In genomic region chr22:24435323-24435645, GRCh38 we compare ENCODE assay signal across 10 cellular contexts. TPM values are rescaled to one million over a fixed set of nuclear protein-coding genes. Genes with fewer than 3 reads are reported as not detected.
DNase-seq lines count a peak whose midpoint lies in the region; ATAC-seq, FAIRE-seq and TF ChIP-seq lines count a peak whose summit lies in the region.
"Had no signal": no experiment of that assay in that cellular context is flagged by ENCODE, and none has a peak within 500 bp of the region (broad histone marks: within the 10 kb centered on the region; RNA-seq: fewer than 3 reads in every experiment).

No MANE protein-coding gene starts in this region.

- SMC1A ChIA-PET in GM12878 (lab: Charles Lee; ENCODE audit: uncharacterized antibody, unreplicated experiment): interaction anchor here (0.9 to 10.4 kb wide), 11 partner anchors 10 to 92 kb away, joined by 3 to 122 read pairs (median 7); partner anchors contain the start of gene ADORA2A

- TF ChIP-seq EP300 in GM12878 (IDR thresholded peaks at IDR 0.05; ENCODE audit: borderline replicate concordance in 1 of 2, control insufficient read depth in 1 of 2, low read depth in 2 of 2, low read length in 2 of 2): no peak

- POLR2A ChIA-PET in GM12878 (lab: Charles Lee) (interaction anchor here (0.5 to 3.6 kb wide), 12 partner anchors 10 to 88 kb away, joined by 3 to 48 read pairs (median 7); no protein-coding TSS in a partner anchor), WTC11 (lab: Charles Lee) (interaction anchor here (0.5 kb wide), 1 partner anchor 398 kb away, joined by 3 read pairs; no protein-coding TSS in a partner anchor)

- H3K4me1 ChIP-seq in GM12878 (ENCODE audit: control insufficient read depth, insufficient read depth, low read length) (peaks cover 72% of the 10 kb centered on the region), psoas muscle (peaks cover 5% of the 10 kb centered on the region)

- CTCF ChIA-PET in GM12878 (lab: Yijun Ruan, JAX): interaction anchor here (1.0 to 19.9 kb wide), 17 partner anchors 8 to 279 kb away, joined by 3 to 332 read pairs (median 6); partner anchors contain the start of gene ADORA2A
- CTCF ChIA-PET in WTC11 (lab: Charles Lee): interaction anchor here (0.6 to 5.2 kb wide), 6 partner anchors 13 to 90 kb away, joined by 3 to 51 read pairs (median 4); no protein-coding TSS in a partner anchor

- H3K9me3 ChIP-seq in GM12878 (replicated peaks; ENCODE audit: control insufficient read depth, insufficient read depth, low read length): no peaks in the 10 kb centered on the region
- H3K9me3 ChIP-seq in psoas muscle: no peaks in the 10 kb centered on the region
- H3K9me3 ChIP-seq: MG63 had no signal

- no peak overlapping the region for H2AFZ ChIP-seq in GM12878 (ENCODE audit: control insufficient read depth, low read depth, low read length)

- DNase-seq in D721Med (ENCODE audit: insufficient read length, low spot score) (peak; percentile 9), GM12878 (ENCODE audit: low read depth, low spot score) (no peak), psoas muscle (no peak), type B pancreatic cell (ENCODE audit: extremely low spot score, unreplicated experiment) (no peak), kidney glomerular epithelial cell (lab: John Stamatoyannopoulos, UW) (no peak), WTC11 (ENCODE audit: low spot score) (no peak)

- RAD21 ChIA-PET in GM12878 (lab: Charles Lee; ENCODE audit: unreplicated experiment): interaction anchor here (1.1 to 8.1 kb wide), 17 partner anchors 9 to 118 kb away, joined by 3 to 111 read pairs (median 6); partner anchors contain the start of gene ADORA2A

- H3K27me3 ChIP-seq in GM12878 (replicated peaks in 1 of 2; ENCODE audit: control insufficient read depth in 2 of 2, insufficient read depth in 2 of 2, low read length in 1 of 2) (no peaks in the 10 kb centered on the region), psoas muscle (ENCODE audit: insufficient read depth in 3 of 3, low read length in 2 of 3) (no peaks in the 10 kb centered on the region)
- H3K27me3 ChIP-seq: MG63 had no signal

- FAIRE-seq in D721Med (lab: Jason Lieb, UNC) (no peak), GM12878 (lab: Jason Lieb, UNC) (no peak)
- FAIRE-seq: colon had no signal

- no peak for TF ChIP-seq RAD21 in GM12878 (IDR thresholded peaks at IDR 0.05; ENCODE audit: insufficient read depth, low read depth, low read length)

- H3K4me1 Mint-ChIP-seq in IgD-negative memory B cell: peaks cover 32 to 71% (median 57%) of the 10 kb centered on the region in 3 donors
- H3K4me1 Mint-ChIP-seq in type B pancreatic cell (ENCODE audit: unreplicated experiment): peaks cover 16% of the 10 kb centered on the region
- H3K4me1 Mint-ChIP-seq in WTC11: no peaks in the 10 kb centered on the region

- H3K4me3 ChIP-seq in GM12878 (peak overlapping the region; percentile 56), psoas muscle (no peak overlapping the region)
- H3K4me3 ChIP-seq: MG63 had no signal

- H3K27me3 Mint-ChIP-seq in IgD-negative memory B cell (no peaks in the 10 kb centered on the region), type B pancreatic cell (no peaks in the 10 kb centered on the region), WTC11 (ENCODE audit: low read depth) (no peaks in the 10 kb centered on the region)

- H3K4me2 ChIP-seq in GM12878 (ENCODE audit: control insufficient read depth, insufficient read depth): peak overlapping the region; percentile 84

- H3K36me3 ChIP-seq in GM12878 (ENCODE audit: control insufficient read depth in 2 of 2, insufficient read depth in 2 of 2, low read length in 1 of 2): peaks cover 0 to 19% of the 10 kb centered on the region in 2 experiments; a peak in 3 of 4 replicates
- H3K36me3 ChIP-seq in psoas muscle (ENCODE audit: insufficient read depth in 1 of 2, low read depth in 1 of 2): no peaks in the 10 kb centered on the region
- H3K36me3 ChIP-seq: MG63 had no signal

- H3K36me3 Mint-ChIP-seq in IgD-negative memory B cell: no peaks in the 10 kb centered on the region
- H3K36me3 Mint-ChIP-seq in type B pancreatic cell: no peaks in the 10 kb centered on the region
- no peaks in the 10 kb centered on the region for H3K36me3 Mint-ChIP-seq in WTC11

- H3K9me3 Mint-ChIP-seq in IgD-negative memory B cell (no peaks in the 10 kb centered on the region), type B pancreatic cell (no peaks in the 10 kb centered on the region), WTC11 (no peaks in the 10 kb centered on the region)

- no TSS peak for BruUV-seq in GM12878 (replicated peaks; lab: Mats Ljungman, UMichigan)

- peak overlapping the region; percentile 60 for H3K9ac ChIP-seq in GM12878 (ENCODE audit: control insufficient read depth, insufficient read depth, low read length)

- H3K4me3 Mint-ChIP-seq in IgD-negative memory B cell: peak overlapping the region; percentile 77 to 95 (median 82)
- H3K4me3 Mint-ChIP-seq in type B pancreatic cell: no peak overlapping the region
- H3K4me3 Mint-ChIP-seq in WTC11: no peak overlapping the region

- ATAC-seq in GM12878: no peak
- no peak for ATAC-seq in psoas muscle
- no peak for ATAC-seq in WTC11

- WGBS in GM12878 (ENCODE audit: insufficient coverage, insufficient replicate concordance, low lambda C conversion rate, missing lambda C conversion rate): 0% methylated on average over 2 of the region's 2 CpGs
- 83 to 93% (median 93%) methylated on average over 2 of the region's 2 CpGs for WGBS in psoas muscle, 3 donors

- TF ChIP-seq CTCF in D721Med (IDR thresholded peaks at IDR 0.05; ENCODE audit: insufficient read depth, missing control alignments) (no peak), GM12878 (IDR thresholded peaks at IDR 0.05 in 2 of 3, conservative IDR thresholded peaks at IDR 0.05 in 1 of 3; ENCODE audit: control insufficient read depth in 2 of 3, extremely low read depth in 1 of 3, insufficient read depth in 1 of 3, low read depth in 3 of 3, low read length in 3 of 3) (no peak), psoas muscle (IDR thresholded peaks at IDR 0.05) (no peak), type B pancreatic cell (conservative IDR thresholded peaks at IDR 0.05) (no peak), WTC11 (IDR thresholded peaks at IDR 0.05) (no peak)

- H3K27ac ChIP-seq in GM12878 (ENCODE audit: control insufficient read depth, insufficient read depth) (peak overlapping the region; percentile 90), psoas muscle (peak overlapping the region; percentile 60)

- no peaks in the 10 kb centered on the region for H4K20me1 ChIP-seq in GM12878 (ENCODE audit: control insufficient read depth, insufficient read depth)

- no peak for TF ChIP-seq POLR2A in GM12878 (IDR thresholded peaks at IDR 0.05; ENCODE audit: low read depth, low read length)

- intact Hi-C loops in GM12878 (cut with micrococcal nuclease; ENCODE audit: unreplicated experiment): loop anchor here (2.0 to 10.0 kb wide), 2 partner anchors 68 to 110 kb away; no protein-coding TSS in a partner anchor
- intact Hi-C loops in psoas muscle (cut with DNase I): no loop called here

- H3K79me2 ChIP-seq in GM12878 (ENCODE audit: control insufficient read depth, insufficient read depth, low read length): peaks cover 54% of the 10 kb centered on the region

- in situ Hi-C loops in GM12878 (cut with MboI): loop anchor here (5.0 kb wide), 1 partner anchor 48 kb away; no protein-coding TSS in a partner anchor

- H3K27ac Mint-ChIP-seq in IgD-negative memory B cell (peak overlapping the region; percentile 96 to 99 (median 99)), type B pancreatic cell (no peak overlapping the region), WTC11 (no peak overlapping the region)

RNA-seq across cellular contexts. Expression of gene ADORA2A, which starts 7.9 kb away (rescaled TPM):
- polyA plus RNA-seq in IgD-negative memory B cell (26.6 TPM), GM12878 (2011; rRNA removed) (16.2 and 31.2 TPM in 2 replicates), GM12878 (2014; fragmentation: Illumina TruSeq; extraction: Trizol) (4.6 and 15.9 TPM in 2 replicates), GM12878 (2014; fragmentation: Nextera tagmentation; extraction: Ambion mirVana) (1 to 10 TPM in 1 of 2 experiments, under 1 TPM in 1; 0.69 to 1.6 TPM), GM12878 (2014; rRNA removed) (29.6 and 30.5 TPM in 2 replicates), GM12878 (2016; fragmentation: Nextera tagmentation; extraction: Ambion mirVana) (10 to 100 TPM; 15.8 to 20.6 TPM), psoas muscle (1 to 10 TPM in 2 of 3 donors, under 1 TPM in 1; 0.97 to 1.7 (median 1.7) TPM)
- total RNA-seq in GM12878 (2013; cell fraction: nucleolus; rRNA removed): 55.4 and 60.9 TPM in 2 replicates
- total RNA-seq in GM12878 (2014; rRNA removed) (27.4 and 28.5 TPM in 2 replicates), GM12878 (2014; rRNA removed; fragmentation: Illumina TruSeq; extraction: Trizol) (10.5 and 10.9 TPM in 2 replicates), GM12878 (2021) (22.9 and 23.6 TPM in 2 replicates), psoas muscle (1 to 10 TPM in 3 of 4 donors, under 1 TPM in 1; 0.97 to 2.4 (median 1.6) TPM), type B pancreatic cell (ENCODE audit: low replicate concordance) (7.2 and 19.2 TPM in 2 replicates), WTC11 (2021) (7.0 to 8.1 TPM (median 7.6 TPM) in 3 replicates)
- 9.5 TPM for polyA plus RNA-seq in GM12878 (2011; ENCODE audit: low read depth)
- 49.3 and 77.4 TPM in 2 replicates for polyA plus RNA-seq in GM12878 (2011; cell fraction: cytosol; rRNA removed)
- polyA plus RNA-seq in GM12878 (2011; cell fraction: nucleus; rRNA removed): 45.4 and 47.1 TPM in 2 replicates
- polyA plus RNA-seq in GM12878 (2012): 22.8 and 28.8 TPM in 2 replicates
- polyA minus RNA-seq in GM12878 (2011; rRNA and poly(A)+ RNA removed): 38.3 and 56.7 TPM in 2 replicates
- 11.3 and 12.3 TPM in 2 replicates for polyA minus RNA-seq in GM12878 (2011; cell fraction: cytosol; rRNA and poly(A)+ RNA removed)
- polyA minus RNA-seq in GM12878 (2011; cell fraction: nucleus; rRNA and poly(A)+ RNA removed): 15.4 and 23.7 TPM in 2 replicates

RNA-seq across cellular contexts. Expression of gene UPB1, which starts 59.8 kb away (rescaled TPM):
- not detected for polyA plus RNA-seq in IgD-negative memory B cell
- 39.2 and 39.8 TPM in 2 replicates for total RNA-seq in GM12878 (2013; cell fraction: nucleolus; rRNA removed)
- total RNA-seq in GM12878 (2014; rRNA removed): 2.5 and 2.8 TPM in 2 replicates
- total RNA-seq in GM12878 (2014; rRNA removed; fragmentation: Illumina TruSeq; extraction: Trizol): 3.4 and 3.5 TPM in 2 replicates
- 3.3 and 3.9 TPM in 2 replicates for total RNA-seq in GM12878 (2021)
- polyA plus RNA-seq in GM12878 (2011; ENCODE audit: low read depth): 1.8 TPM
- polyA plus RNA-seq in GM12878 (2011; rRNA removed): 20.5 and 20.6 TPM in 2 replicates
- 12.1 and 14.3 TPM in 2 replicates for polyA plus RNA-seq in GM12878 (2011; cell fraction: cytosol; rRNA removed)
- 19.0 and 30.2 TPM in 2 replicates for polyA plus RNA-seq in GM12878 (2011; cell fraction: nucleus; rRNA removed)
- polyA plus RNA-seq in GM12878 (2012): 1.8 and 3.0 TPM in 2 replicates
- polyA plus RNA-seq in GM12878 (2014; fragmentation: Illumina TruSeq; extraction: Trizol): 2.6 and 2.8 TPM in 2 replicates
- 1 to 10 TPM; 2.9 to 4.5 TPM for polyA plus RNA-seq in GM12878 (2014; fragmentation: Nextera tagmentation; extraction: Ambion mirVana)
- polyA plus RNA-seq in GM12878 (2014; rRNA removed): 3.4 and 3.5 TPM in 2 replicates
- 1 to 10 TPM in 1 of 2 experiments, under 1 TPM in 1; 0.89 to 1.2 TPM for polyA plus RNA-seq in GM12878 (2016; fragmentation: Nextera tagmentation; extraction: Ambion mirVana)
- polyA minus RNA-seq in GM12878 (2011; rRNA and poly(A)+ RNA removed): 10.8 and 11.0 TPM in 2 replicates
- 3.3 and 3.6 TPM in 2 replicates for polyA minus RNA-seq in GM12878 (2011; cell fraction: cytosol; rRNA and poly(A)+ RNA removed)
- 6.9 and 8.1 TPM in 2 replicates for polyA minus RNA-seq in GM12878 (2011; cell fraction: nucleus; rRNA and poly(A)+ RNA removed)
- total RNA-seq in psoas muscle: under 1 TPM; 0.07 to 0.82 (median 0.19) TPM
- polyA plus RNA-seq in psoas muscle: under 1 TPM; 0.11 to 0.21 (median 0.18) TPM
- 0.24 and 1.1 TPM in 2 replicates for total RNA-seq in type B pancreatic cell (ENCODE audit: low replicate concordance)
- 0.09 to 0.18 TPM (median 0.09 TPM) in 3 replicates for total RNA-seq in WTC11 (2021)
- total RNA-seq: osteocyte had no signal

Comparison
In these comparisons a context has a peak if more than half of its experiments do, and no peak if none do; other contexts are left out.
1. H3K27ac Mint-ChIP-seq: peak in IgD-negative memory B cell (3 of 3); none in type B pancreatic cell (single experiment) and WTC11 (single experiment).
2. H3K4me3 Mint-ChIP-seq: peak in IgD-negative memory B cell (4 of 4); none in type B pancreatic cell (single experiment) and WTC11 (single experiment).